ENCODE assay signal across 18 cellular contexts in the genomic region with DNA sequence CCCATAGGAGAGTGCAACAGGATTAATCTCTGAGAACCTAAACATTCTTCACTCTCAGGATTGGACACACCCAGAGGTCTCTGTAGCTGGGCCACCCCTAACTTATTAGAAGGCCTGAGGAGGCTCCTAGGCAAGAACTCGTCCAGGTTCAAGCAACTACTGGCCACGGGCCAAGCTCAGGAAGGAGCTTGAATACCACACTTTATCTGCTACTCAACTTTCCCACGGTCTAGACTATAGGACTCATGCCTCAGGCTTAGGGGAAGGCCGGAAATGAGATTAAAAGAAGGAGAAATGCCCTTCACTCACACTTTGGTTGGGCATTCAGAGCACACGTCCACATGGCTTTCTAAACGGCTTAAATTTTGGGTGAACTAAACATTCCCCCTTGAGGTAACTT.
DNase-seq lines count a peak whose midpoint lies in the region; ATAC-seq, FAIRE-seq and TF ChIP-seq lines count a peak whose summit lies in the region.
"Had no signal": no experiment of that assay in that cellular context is flagged by ENCODE, and none has a peak within 500 bp of the region (broad histone marks: within the 10 kb centered on the region; RNA-seq: fewer than 3 reads in every experiment).

No MANE protein-coding gene starts in this region.

- 31% methylated on average over 6 of the region's 6 CpGs for WGBS in GM12878 (ENCODE audit: insufficient coverage, insufficient replicate concordance, low lambda C conversion rate, missing lambda C conversion rate)

- H3K4me3 ChIP-seq in A673 (ENCODE audit: low read depth, low read length, poor library complexity, severe bottlenecking) (no peak overlapping the region), GM12878 (no peak overlapping the region)
- H3K4me3 ChIP-seq: PC-9, SJSA1 had no signal

- CTCF ChIA-PET in A673 (lab: Charles Lee) (no interaction called here), GM12878 (lab: Yijun Ruan, JAX) (no interaction called here)

- H3K9ac ChIP-seq in GM12878 (ENCODE audit: control insufficient read depth, insufficient read depth, low read length) = no peak overlapping the region

- no peak for TF ChIP-seq RAD21 in GM12878 (IDR thresholded peaks at IDR 0.05; ENCODE audit: insufficient read depth, low read depth, low read length)

- POLR2A ChIA-PET in A673 (lab: Charles Lee; ENCODE audit: low non-redundant PET) (no interaction called here), GM12878 (lab: Charles Lee) (interaction anchor here (1.0 kb wide), 1 partner anchor 15 kb away, joined by 3 read pairs; no protein-coding TSS in a partner anchor)

- no peak overlapping the region for H3K27ac ChIP-seq in A673 (ENCODE audit: low read depth, low read length, poor library complexity, severe bottlenecking)
- H3K27ac ChIP-seq in GM12878 (ENCODE audit: control insufficient read depth, insufficient read depth) = no peak overlapping the region; the same call in 1 of the 2 replicates
- H3K27ac ChIP-seq: PC-9, SJSA1 had no signal

- no peaks in the 10 kb centered on the region for H3K27me3 Mint-ChIP-seq in activated T-cell treated with anti-CD3 and anti-CD28 coated beads, Interleukin-2, amount 50 U/mL, for 72 hours (ENCODE audit: low read depth)

- H3K27me3 ChIP-seq in A673 (replicated peaks; ENCODE audit: insufficient read depth, low read depth, low read length, poor library complexity) (no peaks in the 10 kb centered on the region), GM12878 (replicated peaks in 1 of 2; ENCODE audit: control insufficient read depth in 2 of 2, insufficient read depth in 2 of 2, low read length in 1 of 2) (no peaks in the 10 kb centered on the region)
- H3K27me3 ChIP-seq: SJSA1 had no signal

- H3K36me3 ChIP-seq in A673 (ENCODE audit: insufficient read depth, low read length, poor library complexity, severe bottlenecking) = no peaks in the 10 kb centered on the region
- H3K36me3 ChIP-seq in GM12878 (ENCODE audit: control insufficient read depth in 2 of 2, insufficient read depth in 2 of 2, low read length in 1 of 2) = no peaks in the 10 kb centered on the region; a peak in 1 of 4 replicates
- H3K36me3 ChIP-seq: SJSA1 had no signal

- FAIRE-seq in GM18507 (lab: Jason Lieb, UNC) (peak; percentile 26), GM12878 (lab: Jason Lieb, UNC) (no peak)

- SMC1A ChIA-PET in GM12878 (lab: Charles Lee; ENCODE audit: uncharacterized antibody, unreplicated experiment) = interaction anchor here (1.1 to 6.8 kb wide), 9 partner anchors 13 to 71 kb away, joined by 3 to 78 read pairs (median 9); no protein-coding TSS in a partner anchor

- no peaks in the 10 kb centered on the region for H4K20me1 ChIP-seq in GM12878 (ENCODE audit: control insufficient read depth, insufficient read depth)

- no TSS peak for BruUV-seq in A673 (replicated peaks; lab: Mats Ljungman, UMichigan)
- no TSS peak for BruUV-seq in GM12878 (replicated peaks; lab: Mats Ljungman, UMichigan)

- no peak overlapping the region for H3K4me3 Mint-ChIP-seq in activated T-cell treated with anti-CD3 and anti-CD28 coated beads, Interleukin-2, amount 50 U/mL, for 72 hours
- H3K4me3 Mint-ChIP-seq: H9 had no signal

- TF ChIP-seq CTCF in A673 (conservative IDR thresholded peaks at IDR 0.05; ENCODE audit: low read depth, low read length) (no peak), GM12878 (IDR thresholded peaks at IDR 0.05 in 2 of 3, conservative IDR thresholded peaks at IDR 0.05 in 1 of 3; ENCODE audit: control insufficient read depth in 2 of 3, extremely low read depth in 1 of 3, insufficient read depth in 1 of 3, low read depth in 3 of 3, low read length in 3 of 3) (no peak)

- RAD21 ChIA-PET in GM12878 (lab: Charles Lee; ENCODE audit: unreplicated experiment) = interaction anchor here (1.2 to 6.1 kb wide), 6 partner anchors 10 to 73 kb away, joined by 3 to 69 read pairs (median 6); no protein-coding TSS in a partner anchor

- H3K4me1 ChIP-seq in A673 (ENCODE audit: insufficient read depth, low read length, poor library complexity, severe bottlenecking) (no peaks in the 10 kb centered on the region), GM12878 (ENCODE audit: control insufficient read depth, insufficient read depth, low read length) (peaks cover 13% of the 10 kb centered on the region)
- H3K4me1 ChIP-seq: SJSA1 had no signal

- TF ChIP-seq POLR2A in GM12878 (IDR thresholded peaks at IDR 0.05; ENCODE audit: low read depth, low read length) = no peak

- in situ Hi-C loops in GM12878 (cut with MboI) = no loop called here

- ATAC-seq in GM12878 = no peak
- no peak for ATAC-seq in activated T-cell treated with anti-CD3 and anti-CD28 coated beads, Interleukin-2, amount 50 U/mL, for 72 hours (replicated peaks in 1 of 2)
- no peak for ATAC-seq in activated naive CD4-positive, alpha-beta T cell treated with anti-CD3 and anti-CD28 coated beads, Interleukin-2, amount 50 U/mL, for 72 hours

- H3K9me3 ChIP-seq in A673 (ENCODE audit: low read depth, low read length, poor library complexity, severe bottlenecking) = no peaks in the 10 kb centered on the region
- no peaks in the 10 kb centered on the region; the same call in 2 of the 3 replicates for H3K9me3 ChIP-seq in GM12878 (replicated peaks; ENCODE audit: control insufficient read depth, insufficient read depth, low read length)
- H3K9me3 ChIP-seq: SJSA1 had no signal

- H3K36me3 Mint-ChIP-seq in activated T-cell treated with anti-CD3 and anti-CD28 coated beads, Interleukin-2, amount 50 U/mL, for 72 hours (ENCODE audit: insufficient read depth in 2 of 2) = no peaks in the 10 kb centered on the region
- no peaks in the 10 kb centered on the region for H3K36me3 Mint-ChIP-seq in activated naive CD4-positive, alpha-beta T cell treated with anti-CD3 and anti-CD28 coated beads, Interleukin-2, amount 50 U/mL, for 72 hours

- peak overlapping the region; percentile 65 for H2AFZ ChIP-seq in GM12878 (ENCODE audit: control insufficient read depth, low read depth, low read length)
- H2AFZ ChIP-seq: PC-9 had no signal

- H3K27ac Mint-ChIP-seq in activated T-cell treated with anti-CD3 and anti-CD28 coated beads, Interleukin-2, amount 50 U/mL, for 72 hours = no peak overlapping the region
- no peak overlapping the region for H3K27ac Mint-ChIP-seq in activated naive CD4-positive, alpha-beta T cell treated with anti-CD3 and anti-CD28 coated beads, Interleukin-2, amount 50 U/mL, for 72 hours
- H3K27ac Mint-ChIP-seq: H9 had no signal

- 0 out of 2 replicates have a peak overlapping the region, but pooled peaks have one; percentile 9 for H3K4me2 ChIP-seq in GM12878 (ENCODE audit: control insufficient read depth, insufficient read depth)
- H3K4me2 ChIP-seq: PC-9 had no signal

- H3K9me3 Mint-ChIP-seq in activated T-cell treated with anti-CD3 and anti-CD28 coated beads, Interleukin-2, amount 50 U/mL, for 72 hours = peaks cover 2% of the 10 kb centered on the region in 2 donors
- peaks cover 6 to 9% of the 10 kb centered on the region in 2 donors for H3K9me3 Mint-ChIP-seq in activated naive CD4-positive, alpha-beta T cell treated with anti-CD3 and anti-CD28 coated beads, Interleukin-2, amount 50 U/mL, for 72 hours
- H3K9me3 Mint-ChIP-seq: H9 had no signal

- intact Hi-C loops in A673 (cut with micrococcal nuclease; ENCODE audit: unreplicated experiment) (no loop called here), GM12878 (cut with micrococcal nuclease; ENCODE audit: unreplicated experiment) (no loop called here)

- DNase-seq in A673 (ENCODE audit: low spot score) = peak; percentile 9
- no peak for DNase-seq in GM18507 (ENCODE audit: extremely low spot score, insufficient read length, low read depth)
- DNase-seq in GM12878 (ENCODE audit: low read depth, low spot score) = no peak
- peak; percentile 55 for DNase-seq in foreskin melanocyte
- DNase-seq in activated T-cell treated with anti-CD3 and anti-CD28 coated beads, Interleukin-2, amount 50 U/mL, for 72 hours = no peak
- DNase-seq in activated naive CD4-positive, alpha-beta T cell treated with anti-CD3 and anti-CD28 coated beads, Interleukin-2, amount 50 U/mL, for 72 hours (ENCODE audit: low spot score in 2 of 2) = no peak
- DNase-seq in inferior parietal cortex (ENCODE audit: extremely low spot score) = no peak
- DNase-seq: COR-L47, DMS153, H9, IMR-90, Karpas-422, NCI-H1105 treated with DMSO at 0.1 percent for 48 hours, NCI-H1694 treated with DMSO at 0.1 percent for 48 hours, NCI-H446, NCI-H69, PC-9 had no signal

- H3K79me2 ChIP-seq in GM12878 (ENCODE audit: control insufficient read depth, insufficient read depth, low read length) = no peaks in the 10 kb centered on the region

- TF ChIP-seq EP300 in GM12878 (IDR thresholded peaks at IDR 0.05; ENCODE audit: borderline replicate concordance in 1 of 2, control insufficient read depth in 1 of 2, low read depth in 2 of 2, low read length in 2 of 2) = no peak

- no peaks in the 10 kb centered on the region for H3K4me1 Mint-ChIP-seq in activated T-cell treated with anti-CD3 and anti-CD28 coated beads, Interleukin-2, amount 50 U/mL, for 72 hours (ENCODE audit: low read depth)
- H3K4me1 Mint-ChIP-seq: H9 had no signal

TF ChIP-seq in GM12878, 131 proteins besides CTCF, POLR2A, EP300 and RAD21:
- TF ChIP-seq SMAD5 (IDR thresholded peaks at IDR 0.05; ENCODE audit: low read depth) (no peak), POLR2AphosphoS2 (IDR thresholded peaks at IDR 0.05; ENCODE audit: low read depth, low read length) (no peak), ETV6 (conservative IDR thresholded peaks at IDR 0.05 in 1 of 2, IDR thresholded peaks at IDR 0.05 in 1 of 2; ENCODE audit: borderline replicate concordance in 1 of 2, low read depth in 1 of 2) (no peak), MTA2 (IDR thresholded peaks at IDR 0.05; ENCODE audit: low read depth) (no peak), IKZF1 (conservative IDR thresholded peaks at IDR 0.05) (no peak), ZNF24 (IDR thresholded peaks at IDR 0.05) (no peak), GABPA (IDR thresholded peaks at IDR 0.05; ENCODE audit: low read depth) (no peak), SIN3A (IDR thresholded peaks at IDR 0.05; ENCODE audit: low read depth, low read length) (no peak), CHD2 (IDR thresholded peaks at IDR 0.05; ENCODE audit: borderline replicate concordance, low read depth, low read length) (no peak)
- TF ChIP-seq, protein P1, sequence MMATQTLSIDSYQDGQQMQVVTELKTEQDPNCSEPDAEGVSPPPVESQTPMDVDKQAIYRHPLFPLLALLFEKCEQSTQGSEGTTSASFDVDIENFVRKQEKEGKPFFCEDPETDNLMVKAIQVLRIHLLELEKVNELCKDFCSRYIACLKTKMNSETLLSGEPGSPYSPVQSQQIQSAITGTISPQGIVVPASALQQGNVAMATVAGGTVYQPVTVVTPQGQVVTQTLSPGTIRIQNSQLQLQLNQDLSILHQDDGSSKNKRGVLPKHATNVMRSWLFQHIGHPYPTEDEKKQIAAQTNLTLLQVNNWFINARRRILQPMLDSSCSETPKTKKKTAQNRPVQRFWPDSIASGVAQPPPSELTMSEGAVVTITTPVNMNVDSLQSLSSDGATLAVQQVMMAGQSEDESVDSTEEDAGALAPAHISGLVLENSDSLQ (IDR thresholded peaks at IDR 0.05) = no peak
- TF ChIP-seq, protein P2, sequence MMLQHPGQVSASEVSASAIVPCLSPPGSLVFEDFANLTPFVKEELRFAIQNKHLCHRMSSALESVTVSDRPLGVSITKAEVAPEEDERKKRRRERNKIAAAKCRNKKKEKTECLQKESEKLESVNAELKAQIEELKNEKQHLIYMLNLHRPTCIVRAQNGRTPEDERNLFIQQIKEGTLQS (IDR thresholded peaks at IDR 0.05; ENCODE audit: borderline replicate concordance, extremely low read depth, low read depth, low read length) = no peak

Comparison
In these comparisons a context has a peak if more than half of its experiments do, and no peak if none do; other contexts are left out.
1. DNase-seq: peak in A673 (single experiment) and foreskin melanocyte (single experiment); none in GM18507 (single experiment), GM12878 (single experiment), activated T-cell treated with anti-CD3 and anti-CD28 coated beads, Interleukin-2, amount 50 U/mL, for 72 hours (0 of 2), activated naive CD4-positive, alpha-beta T cell treated with anti-CD3 and anti-CD28 coated beads, Interleukin-2, amount 50 U/mL, for 72 hours (0 of 2) and inferior parietal cortex (single experiment).